Comparison of ENCODE assay signal across 8 cellular contexts in the genomic region with DNA sequence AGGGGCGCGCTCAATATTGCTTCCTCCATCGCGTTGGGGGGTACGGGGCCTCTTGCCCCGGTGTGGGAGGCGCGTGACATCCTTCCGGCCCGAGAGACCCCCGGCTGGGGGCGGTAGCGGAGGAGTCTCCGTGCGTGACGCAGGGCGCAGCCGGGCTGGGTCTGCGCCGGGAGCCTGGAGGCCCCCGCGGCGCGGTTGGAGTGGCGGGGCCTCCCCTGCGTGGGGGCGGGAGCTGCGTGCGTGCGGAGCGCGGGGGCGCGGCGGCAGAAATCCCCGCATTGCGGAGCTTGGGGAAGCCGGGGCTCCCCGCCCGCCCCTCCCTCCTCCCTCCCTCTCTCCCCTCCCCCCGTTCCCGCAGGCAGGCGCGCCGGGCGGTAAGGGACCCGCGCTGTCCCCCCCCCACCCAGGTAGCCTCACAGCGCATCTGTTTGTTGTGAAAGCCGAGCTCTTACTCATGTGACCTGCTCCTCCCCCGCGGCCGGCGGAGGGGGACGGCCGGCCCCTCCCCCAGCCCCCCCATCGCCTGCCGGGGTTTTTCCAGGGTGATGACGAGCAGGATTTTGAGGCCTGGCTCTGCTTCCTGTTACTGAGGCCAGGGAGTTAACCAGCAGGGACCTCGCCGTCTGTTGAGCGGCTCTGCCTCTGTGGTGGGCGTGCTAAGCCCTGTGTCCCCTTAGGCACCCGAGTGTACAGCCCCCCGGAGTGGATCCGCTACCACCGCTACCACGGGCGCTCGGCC. TPM values are rescaled to one million over a fixed set of nuclear protein-coding genes. Genes with fewer than 3 reads are reported as not detected.
DNase-seq lines count a peak whose midpoint lies in the region; ATAC-seq and TF ChIP-seq lines count a peak whose summit lies in the region.

No MANE protein-coding gene starts in this region.

- peak overlapping the region; percentile 75 for H3K4me3 ChIP-seq in AG09309 (ENCODE audit: control insufficient read depth, low read depth, low read length)
- H3K4me3 ChIP-seq in effector memory CD4-positive, alpha-beta T cell (ENCODE audit: insufficient read depth, low read depth, low read length, poor library complexity, severe bottlenecking), result peak overlapping the region; percentile 89

- H3K27me3 ChIP-seq in effector memory CD4-positive, alpha-beta T cell (replicated peaks; ENCODE audit: control insufficient read depth, insufficient read depth, low read length, poor library complexity, severe bottlenecking), result no peaks in the 10 kb centered on the region

- peaks cover 23% of the 10 kb centered on the region for H3K36me3 Mint-ChIP-seq in activated CD8-positive, alpha-beta memory T cell treated with anti-CD3 and anti-CD28 coated beads, Interleukin-2, amount 10 ng/mL, durations not matched to agents 7 days and 5 days

- H3K9me3 Mint-ChIP-seq in activated CD8-positive, alpha-beta memory T cell treated with anti-CD3 and anti-CD28 coated beads, Interleukin-2, amount 10 ng/mL, durations not matched to agents 7 days and 5 days (ENCODE audit: low read depth), result no peaks in the 10 kb centered on the region

- no peaks in the 10 kb centered on the region for H3K27me3 Mint-ChIP-seq in activated CD8-positive, alpha-beta memory T cell treated with anti-CD3 and anti-CD28 coated beads, Interleukin-2, amount 10 ng/mL, durations not matched to agents 7 days and 5 days

- DNase-seq in AG09309 (ENCODE audit: low read depth), result peak; percentile 74
- DNase-seq in GOT3 (lab: John Stamatoyannopoulos, UW), result peak; percentile 52
- peak; percentile 39 for DNase-seq in NCI-H82 treated with DMSO at 0.1 percent for 48 hours (lab: John Stamatoyannopoulos, UW; ENCODE audit: unreplicated experiment)
- peak; percentile 86 for DNase-seq in activated CD8-positive, alpha-beta memory T cell treated with anti-CD3 and anti-CD28 coated beads, Interleukin-2, amount 10 ng/mL, durations not matched to agents 7 days and 5 days
- DNase-seq in effector memory CD4-positive, alpha-beta T cell, result peak; percentile 83 to 91 (median 88)
- peak; percentile 78 for DNase-seq in medulla oblongata (ENCODE audit: extremely low spot score)
- peak; percentile 74 to 88 (median 74) for DNase-seq in stimulated activated CD4-positive, alpha-beta T cell treated with anti-CD3 and anti-CD28 coated beads, TNF-alpha, amount 100 ng/mL, for 1 hour (ENCODE audit: low read depth in 3 of 3, low spot score in 1 of 3)

- TF ChIP-seq CTCF in AG09309 (IDR thresholded peaks at IDR 0.05; ENCODE audit: control insufficient read depth, insufficient read depth, low read depth, low read length, missing control alignments), result no peak

- peaks cover 17% of the 10 kb centered on the region for H3K36me3 ChIP-seq in effector memory CD4-positive, alpha-beta T cell (ENCODE audit: control insufficient read depth, insufficient read depth, low read length)

- H3K4me1 Mint-ChIP-seq in activated CD8-positive, alpha-beta memory T cell treated with anti-CD3 and anti-CD28 coated beads, Interleukin-2, amount 10 ng/mL, durations not matched to agents 7 days and 5 days, result peaks cover 29% of the 10 kb centered on the region

- ATAC-seq in activated CD8-positive, alpha-beta memory T cell treated with anti-CD3 and anti-CD28 coated beads, Interleukin-2, amount 10 ng/mL, durations not matched to agents 7 days and 5 days, result peak; percentile 3
- no peak for ATAC-seq in HG03196 (IDR thresholded peaks at IDR 0.05; ENCODE audit: unreplicated experiment)

- peak overlapping the region; percentile 86 for H3K4me3 Mint-ChIP-seq in activated CD8-positive, alpha-beta memory T cell treated with anti-CD3 and anti-CD28 coated beads, Interleukin-2, amount 10 ng/mL, durations not matched to agents 7 days and 5 days

- peak overlapping the region; percentile 97 for H3K27ac ChIP-seq in effector memory CD4-positive, alpha-beta T cell (ENCODE audit: insufficient read depth, low read length, poor library complexity, severe bottlenecking)

- H3K27ac Mint-ChIP-seq in activated CD8-positive, alpha-beta memory T cell treated with anti-CD3 and anti-CD28 coated beads, Interleukin-2, amount 10 ng/mL, durations not matched to agents 7 days and 5 days, result peak overlapping the region; percentile 87

- no peaks in the 10 kb centered on the region for H3K9me3 ChIP-seq in effector memory CD4-positive, alpha-beta T cell (ENCODE audit: control insufficient read depth, low read length)

- peaks cover 31% of the 10 kb centered on the region for H3K4me1 ChIP-seq in effector memory CD4-positive, alpha-beta T cell (ENCODE audit: control insufficient read depth, insufficient read depth, low read length, poor library complexity, severe bottlenecking)

- CTCF ChIA-PET in activated CD8-positive, alpha-beta memory T cell treated with anti-CD3 and anti-CD28 coated beads, Interleukin-2, amount 10 ng/mL, durations not matched to agents 7 days and 5 days (lab: Charles Lee), result interaction anchor here (0.8 to 2.7 kb wide), 6 partner anchors 9 to 228 kb away, joined by 3 to 9 read pairs (median 4); no protein-coding TSS in a partner anchor

RNA-seq across cellular contexts. Expression of a gene that starts 1.6 kb away (rescaled TPM):
- 10 to 100 TPM; 53.4 to 79.7 TPM for total RNA-seq in activated CD8-positive, alpha-beta memory T cell treated with anti-CD3 and anti-CD28 coated beads, Interleukin-2, amount 10 ng/mL, durations not matched to agents 7 days and 5 days

RNA-seq across cellular contexts. Expression of a gene that starts 43.7 kb away (rescaled TPM):
- 10 to 100 TPM; 43.9 to 51.2 TPM for total RNA-seq in activated CD8-positive, alpha-beta memory T cell treated with anti-CD3 and anti-CD28 coated beads, Interleukin-2, amount 10 ng/mL, durations not matched to agents 7 days and 5 days

RNA-seq across cellular contexts. Expression of a gene that starts 43.9 kb away (rescaled TPM):
- total RNA-seq in activated CD8-positive, alpha-beta memory T cell treated with anti-CD3 and anti-CD28 coated beads, Interleukin-2, amount 10 ng/mL, durations not matched to agents 7 days and 5 days, result 10 to 100 TPM; 16.8 to 18.8 TPM

RNA-seq across cellular contexts. Expression of a gene that starts 50.4 kb away (rescaled TPM):
- under 1 TPM in 1 of 2 experiments, not detected in 1; 0.05 TPM for total RNA-seq in activated CD8-positive, alpha-beta memory T cell treated with anti-CD3 and anti-CD28 coated beads, Interleukin-2, amount 10 ng/mL, durations not matched to agents 7 days and 5 days
